8 cellular contexts compared by ENCODE assay signal in the genomic region with DNA sequence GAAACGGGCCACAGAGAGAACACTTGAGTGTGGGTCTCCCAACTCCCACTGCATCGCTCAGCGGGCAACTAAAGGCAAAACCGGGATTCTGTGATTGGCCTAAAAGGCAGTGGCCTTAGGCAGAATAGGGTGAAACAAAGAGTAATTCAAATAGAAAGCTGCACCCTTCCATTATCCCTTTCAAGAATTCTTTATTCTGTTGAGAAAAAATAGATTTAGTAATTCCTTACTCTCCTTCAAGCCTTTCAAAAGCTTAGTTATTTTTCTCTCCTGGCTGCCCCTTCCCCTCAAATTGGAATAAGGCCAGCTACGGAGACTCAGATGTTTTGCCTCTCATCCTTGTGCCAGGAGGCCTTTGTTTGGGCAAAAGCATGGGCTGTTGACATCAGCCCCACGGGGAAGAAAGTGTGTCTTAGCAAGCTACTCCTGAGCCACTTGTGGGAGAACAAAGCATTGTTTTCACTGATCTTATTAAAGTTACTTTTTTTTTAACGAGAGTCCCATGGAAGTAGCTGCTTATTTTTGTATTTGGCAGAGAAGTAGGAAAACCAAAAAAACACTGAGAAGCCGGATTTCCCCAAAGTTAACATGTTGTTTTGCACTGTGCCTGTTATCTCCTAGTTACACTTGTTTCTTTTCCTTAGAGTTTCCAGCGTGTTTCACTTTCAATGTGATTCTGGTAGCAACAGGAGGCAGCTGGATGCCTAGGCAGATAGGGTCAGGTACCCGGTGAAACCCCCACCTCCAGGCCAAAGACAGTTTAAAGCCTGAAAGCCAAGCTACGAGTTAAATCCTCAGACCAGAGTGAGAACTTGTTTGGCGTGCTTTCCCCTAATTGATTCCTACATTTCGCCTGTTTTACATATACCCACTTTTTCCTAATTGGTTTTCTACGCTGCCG. TPM values are rescaled to one million over a fixed set of nuclear protein-coding genes. Genes with fewer than 3 reads are reported as not detected.
DNase-seq lines count a peak whose midpoint lies in the region; ATAC-seq and TF ChIP-seq lines count a peak whose summit lies in the region.

No MANE protein-coding gene starts in this region.

- no TSS peak for BruUV-seq in MCF 10A (replicated peaks; lab: Mats Ljungman, UMichigan)

- no peaks in the 10 kb centered on the region for H3K27me3 ChIP-seq in BE2C
- H3K27me3 ChIP-seq in upper lobe of left lung = no peaks in the 10 kb centered on the region

- H3K36me3 Mint-ChIP-seq in MCF 10A (ENCODE audit: insufficient read depth, unreplicated experiment) = peaks cover 5% of the 10 kb centered on the region

- POLR2A ChIA-PET in MCF 10A (lab: Yijun Ruan, JAX) = interaction anchor here (0.9 to 3.0 kb wide), 9 partner anchors 10 to 251 kb away, joined by 3 to 16 read pairs (median 7); no protein-coding TSS in a partner anchor

- TF ChIP-seq POLR2A in upper lobe of left lung (IDR thresholded peaks at IDR 0.05) = no peak

- H3K4me1 ChIP-seq in BE2C = no peaks in the 10 kb centered on the region; the same call in 1 of the 2 replicates
- peaks cover 21 to 49% (median 28%) of the 10 kb centered on the region in 4 donors for H3K4me1 ChIP-seq in upper lobe of left lung

- peak overlapping the region; percentile 78 to 91 (median 86) for H3K27ac ChIP-seq in upper lobe of left lung

- peaks cover 26% of the 10 kb centered on the region for H3K4me1 Mint-ChIP-seq in MCF 10A (ENCODE audit: insufficient read depth, unreplicated experiment)

- peak overlapping the region; percentile 88 for H3K4me3 Mint-ChIP-seq in MCF 10A (ENCODE audit: unreplicated experiment)

- 26 to 30% methylated on average over 15 of the region's 15 CpGs for WGBS in upper lobe of left lung, 2 donors

- H3K36me3 ChIP-seq in BE2C (peaks cover 6% of the 10 kb centered on the region), upper lobe of left lung (peaks cover 0 to 14% (median 1%) of the 10 kb centered on the region in 4 donors)

- no peaks in the 10 kb centered on the region for H3K27me3 Mint-ChIP-seq in MCF 10A (ENCODE audit: insufficient read depth, unreplicated experiment)

- TF ChIP-seq EP300 in upper lobe of left lung (IDR thresholded peaks at IDR 0.05) = no peak

- CTCF ChIA-PET in MCF 10A (lab: Yijun Ruan, JAX) = interaction anchor here (0.6 to 3.3 kb wide), 5 partner anchors 9 to 83 kb away, joined by 3 to 20 read pairs (median 3); no protein-coding TSS in a partner anchor

- peak overlapping the region; percentile 51 for H3K27ac Mint-ChIP-seq in MCF 10A (ENCODE audit: low read depth, unreplicated experiment)

- peak overlapping the region; percentile 74 for H3K4me3 ChIP-seq in BE2C (ENCODE audit: low read depth, low read length)
- H3K4me3 ChIP-seq in upper lobe of left lung = peak overlapping the region in 3 of 4 donors; percentile 78 to 100 (median 93)

- TF ChIP-seq CTCF in BE2C (IDR thresholded peaks at IDR 0.05; ENCODE audit: low read depth, low read length) (no peak), MCF 10A (IDR thresholded peaks at IDR 0.05; ENCODE audit: unreplicated experiment) (no peak), upper lobe of left lung (IDR thresholded peaks at IDR 0.05) (no peak)

- H3K9me3 Mint-ChIP-seq in MCF 10A (ENCODE audit: unreplicated experiment) = no peaks in the 10 kb centered on the region

- ATAC-seq in upper lobe of left lung (ENCODE audit: low FRiP score in 2 of 2) (no peak), GM19023 (IDR thresholded peaks at IDR 0.05; ENCODE audit: unreplicated experiment) (no peak)

- DNase-seq in BE2C (no peak), NCI-H2029 treated with DMSO at 0.1 percent for 48 hours (lab: John Stamatoyannopoulos, UW) (peak; percentile 82), MCF 10A (ENCODE audit: unreplicated experiment) (peak; percentile 12), lung microvascular endothelial cell (ENCODE audit: low read depth in 2 of 2) (peak; percentile 89 to 95), upper lobe of left lung (no peak), Ammon's horn (ENCODE audit: low spot score) (no peak)
- DNase-seq in central memory CD4-positive, alpha-beta T cell = no peak

- intact Hi-C loops in MCF 10A (cut with micrococcal nuclease) = loop anchor here (5.0 kb wide), 4 partner anchors 50 to 235 kb away; no protein-coding TSS in a partner anchor

- H3K9me3 ChIP-seq in BE2C = no peaks in the 10 kb centered on the region
- no peaks in the 10 kb centered on the region for H3K9me3 ChIP-seq in upper lobe of left lung

RNA-seq across cellular contexts. Expression of gene ST6GAL1, which starts 2.2 kb away (rescaled TPM):
- polyA plus RNA-seq in BE2C (2012; ENCODE audit: insufficient read depth, insufficient read length, low read depth) = 38.7 TPM
- 11.5 and 18.8 TPM in 2 replicates for total RNA-seq in MCF 10A (2022)
- total RNA-seq in lung microvascular endothelial cell = 44.9 and 61.1 TPM in 2 replicates
- 100 to 1,000 TPM in 2 of 6 donors, 10 to 100 TPM in 4; 72.6 to 141 (median 93.3) TPM for total RNA-seq in upper lobe of left lung

Comparison
In these comparisons a context has a peak if more than half of its experiments do, and no peak if none do; other contexts are left out.
1. DNase-seq: peak in NCI-H2029 treated with DMSO at 0.1 percent for 48 hours (single experiment), MCF 10A (single experiment) and lung microvascular endothelial cell (2 of 2); none in BE2C (single experiment), upper lobe of left lung (0 of 2), central memory CD4-positive, alpha-beta T cell (single experiment) and Ammon's horn (single experiment).